In genomic region chr1:203174324-203174985, GRCh38 we compare ENCODE assay signal across 18 cellular contexts. TPM values are rescaled to one million over a fixed set of nuclear protein-coding genes. Genes with fewer than 3 reads are reported as not detected.
DNase-seq lines count a peak whose midpoint lies in the region; FAIRE-seq and TF ChIP-seq lines count a peak whose summit lies in the region.
"Had no signal": no experiment of that assay in that cellular context is flagged by ENCODE, and none has a peak within 500 bp of the region (broad histone marks: within the 10 kb centered on the region; RNA-seq: fewer than 3 reads in every experiment).

No MANE protein-coding gene starts in this region.

- H3K27me3 ChIP-seq in WERI-Rb-1 (ENCODE audit: insufficient read depth, low read depth, severe bottlenecking) (no peaks in the 10 kb centered on the region), neural progenitor cell (no peaks in the 10 kb centered on the region), spleen (replicated peaks in 1 of 7) (peaks cover 0 to 50% (median 0%) of the 10 kb centered on the region in 7 donors)
- H3K27me3 ChIP-seq: BE2C had no signal

- no peaks in the 10 kb centered on the region for H3K36me3 ChIP-seq in WERI-Rb-1
- no peaks in the 10 kb centered on the region for H3K36me3 ChIP-seq in neural progenitor cell
- peaks cover 0 to 5% (median 0%) of the 10 kb centered on the region in 6 donors for H3K36me3 ChIP-seq in spleen
- H3K36me3 ChIP-seq: BE2C had no signal

- H3K4me3 Mint-ChIP-seq in neural progenitor cell = no peak overlapping the region
- H3K4me3 Mint-ChIP-seq: CD8-positive, alpha-beta T cell had no signal

- H3K27me3 Mint-ChIP-seq in neural progenitor cell (ENCODE audit: insufficient read depth, low read depth) = peaks cover 13% of the 10 kb centered on the region

- no peak for TF ChIP-seq CTCF in WERI-Rb-1 (IDR thresholded peaks at IDR 0.05; ENCODE audit: low read depth, low read length)
- no peak for TF ChIP-seq CTCF in neural progenitor cell (IDR thresholded peaks at IDR 0.05)
- TF ChIP-seq CTCF in spleen (IDR thresholded peaks at IDR 0.05 in 8 of 11, conservative IDR thresholded peaks at IDR 0.05 in 3 of 11) = no peak
- TF ChIP-seq CTCF in GM13977 (IDR thresholded peaks at IDR 0.05; ENCODE audit: extremely low read depth, insufficient read depth, missing control alignments) = no peak

- no peaks in the 10 kb centered on the region for H3K9me3 Mint-ChIP-seq in neural progenitor cell
- H3K9me3 Mint-ChIP-seq: CD8-positive, alpha-beta T cell had no signal

- no peak overlapping the region for H2AFZ ChIP-seq in neural progenitor cell (replicated peaks)

- H3K27ac ChIP-seq in WERI-Rb-1 (peak overlapping the region; percentile 94), neural progenitor cell (no peak overlapping the region), spleen (no peak overlapping the region)
- H3K27ac ChIP-seq: 22Rv1, HL-60 had no signal

- peaks cover 49% of the 10 kb centered on the region for H3K4me1 Mint-ChIP-seq in neural progenitor cell

- TF ChIP-seq POLR2A in spleen (IDR thresholded peaks at IDR 0.05) = no peak
- no peak for TF ChIP-seq POLR2A in H54 (IDR thresholded peaks at IDR 0.05; ENCODE audit: low read depth, low read length)

- peaks cover 20% of the 10 kb centered on the region for H3F3A ChIP-seq in neural progenitor cell (ENCODE audit: low read depth)

- H4K20me1 ChIP-seq in neural progenitor cell (ENCODE audit: low read depth) = no peaks in the 10 kb centered on the region

- H3K36me3 Mint-ChIP-seq in neural progenitor cell = no peaks in the 10 kb centered on the region
- H3K36me3 Mint-ChIP-seq: CD8-positive, alpha-beta T cell had no signal

- H3K4me3 ChIP-seq in WERI-Rb-1 (ENCODE audit: low read depth, low read length) = no peak overlapping the region
- no peak overlapping the region for H3K4me3 ChIP-seq in neural progenitor cell
- H3K4me3 ChIP-seq in spleen = no peak overlapping the region
- H3K4me3 ChIP-seq: GM12878 had no signal

- H3K9me3 ChIP-seq in WERI-Rb-1 (ENCODE audit: severe bottlenecking) = no peaks in the 10 kb centered on the region
- no peaks in the 10 kb centered on the region for H3K9me3 ChIP-seq in neural progenitor cell (ENCODE audit: low read depth)
- H3K9me3 ChIP-seq in spleen = no peaks in the 10 kb centered on the region
- H3K9me3 ChIP-seq: BE2C had no signal

- H3K9ac ChIP-seq in neural progenitor cell = no peak overlapping the region

- intact Hi-C loops in spleen (cut with DNase I; ENCODE audit: low total_unique reads) = no loop called here

- peaks cover 31% of the 10 kb centered on the region for H3K4me1 ChIP-seq in neural progenitor cell
- H3K4me1 ChIP-seq in spleen = peaks cover 0 to 53% (median 19%) of the 10 kb centered on the region in 6 donors

- DNase-seq in activated effector memory CD4-positive, alpha-beta T cell treated with anti-CD3 and anti-CD28 coated beads, Interleukin-2, amount 50 U/mL, for 16 hours = peak; percentile 41
- no peak for DNase-seq in activated effector memory CD4-positive, alpha-beta T cell treated with Interleukin-2 at 50 U/mL for 16 hours
- no peak for DNase-seq in WERI-Rb-1
- no peak for DNase-seq in neural progenitor cell (ENCODE audit: low spot score)
- DNase-seq in spleen = peak; percentile 51
- DNase-seq in GM13977 (ENCODE audit: low spot score) = no peak
- DNase-seq in RKO (ENCODE audit: low spot score) = no peak
- DNase-seq in H54 (ENCODE audit: insufficient read length, low spot score) = no peak
- DNase-seq: CD8-positive, alpha-beta T cell; DND-41; GDM1; NCI-H2029; SHP77 treated with DMSO at 0.1 percent for 48 hours had no signal

- peak overlapping the region; percentile 74 for H3K27ac Mint-ChIP-seq in neural progenitor cell
- H3K27ac Mint-ChIP-seq: CD8-positive, alpha-beta T cell had no signal

- H3K4me2 ChIP-seq in neural progenitor cell = no peak overlapping the region

- in situ Hi-C loops in GM13977 (cut with MboI; ENCODE audit: low pct_unique_long_range_greater_than_20kb, low sequenced_read_pairs, unreplicated experiment) = no loop called here

- 79 to 94% (median 87%) methylated on average over 10 to 12 of the region's 12 CpGs for WGBS in spleen, 5 donors

- no peak for FAIRE-seq in H54 (lab: Jason Lieb, UNC)
- FAIRE-seq: GM12878, RCC 7860 had no signal

- no peaks in the 10 kb centered on the region for H3K79me2 ChIP-seq in neural progenitor cell (ENCODE audit: low read depth)

RNA-seq across cellular contexts. Expression of gene MYBPH, which starts 1.2 kb away (rescaled TPM):
- total RNA-seq in neural progenitor cell (ENCODE audit: low replicate concordance) (not detected in 2 replicates), spleen (1 to 10 TPM in 1 of 7 donors, under 1 TPM in 3, not detected in 3; 0.32 to 2.7 (median 0.74) TPM)
- polyA plus RNA-seq in spleen = under 1 TPM; 0.09 to 0.23 (median 0.22) TPM
- total RNA-seq: CD8-positive, alpha-beta T cell had no signal

RNA-seq across cellular contexts. Expression of gene CHI3L1, which starts 12.0 kb away (rescaled TPM):
- 0.95 and 1.7 TPM in 2 replicates for total RNA-seq in neural progenitor cell (ENCODE audit: low replicate concordance)
- 10 to 100 TPM in 4 of 7 donors, 1 to 10 TPM in 3; 7.1 to 41.2 (median 15.2) TPM for total RNA-seq in spleen
- polyA plus RNA-seq in spleen = 10 to 100 TPM in 2 of 3 donors, 1 to 10 TPM in 1; 2.7 to 40.8 (median 15.7) TPM
- total RNA-seq: CD8-positive, alpha-beta T cell had no signal

RNA-seq across cellular contexts. Expression of gene ADORA1, which starts 46.9 kb away (rescaled TPM):
- 1.1 and 3.2 TPM in 2 replicates for total RNA-seq in neural progenitor cell (ENCODE audit: low replicate concordance)
- 10 to 100 TPM in 3 of 7 donors, 1 to 10 TPM in 4; 3.7 to 13.5 (median 8.5) TPM for total RNA-seq in spleen
- 1 to 10 TPM in 2 of 3 donors, under 1 TPM in 1; 0.37 to 3.2 (median 1.0) TPM for polyA plus RNA-seq in spleen
- total RNA-seq: CD8-positive, alpha-beta T cell; GM12878 had no signal
- polyA plus RNA-seq: GM12878 had no signal

RNA-seq across cellular contexts. Expression of gene CHIT1, which starts 55.0 kb away (rescaled TPM):
- total RNA-seq in neural progenitor cell (ENCODE audit: low replicate concordance) (0.03 and 0.11 TPM in 2 replicates), spleen (10 to 100 TPM in 2 of 7 donors, 1 to 10 TPM in 5; 2.2 to 31.0 (median 7.8) TPM)
- polyA plus RNA-seq in spleen = 100 to 1,000 TPM in 1 of 3 donors, 1 to 10 TPM in 2; 2.0 to 165 (median 2.2) TPM

Comparison
In these comparisons a context has a peak if more than half of its experiments do, and no peak if none do; other contexts are left out.
1. DNase-seq: peak in activated effector memory CD4-positive, alpha-beta T cell treated with anti-CD3 and anti-CD28 coated beads, Interleukin-2, amount 50 U/mL, for 16 hours (single experiment) and spleen (single experiment); none in activated effector memory CD4-positive, alpha-beta T cell treated with Interleukin-2 at 50 U/mL for 16 hours (single experiment), WERI-Rb-1 (single experiment), neural progenitor cell (single experiment), GM13977 (single experiment), RKO (single experiment) and H54 (single experiment).